ENCODE assay signal across 25 cellular contexts in genomic region chr1:223067914-223068313, GRCh38.
"Had no signal": no experiment of that assay in that cellular context is flagged by ENCODE, and none has a peak within 500 bp of the region (broad histone marks: within the 10 kb centered on the region; RNA-seq: fewer than 3 reads in every experiment).

No MANE protein-coding gene starts in this region.

- ATAC-seq: activated CD8-positive, alpha-beta T cell treated with anti-CD3 and anti-CD28 coated beads for 36 hours; activated naive CD4-positive, alpha-beta T cell treated with anti-CD3 and anti-CD28 coated beads, Interleukin-2, amount 50 U/mL, for 72 hours had no signal

- H3K4me3 ChIP-seq: SJCRH30, SK-N-MC had no signal

- DNase-seq: activated CD4-positive, alpha-beta T cell treated with anti-CD3 and anti-CD28 coated beads, Interleukin-2, amount 10 ng/mL, durations not matched to agents 24 days and 14 days; activated CD4-positive, alpha-beta T cell treated with anti-CD3 and anti-CD28 coated beads, Interleukin-2, amount 50 U/mL, for 4 hours; activated CD8-positive, alpha-beta T cell treated with anti-CD3 and anti-CD28 coated beads for 36 hours; activated gamma-delta T cell treated with Interleukin-2 at 50 U/mL for 16 hours; activated naive CD4-positive, alpha-beta T cell treated with anti-CD3 and anti-CD28 coated beads for 36 hours; activated T-cell treated with anti-CD3 and anti-CD28 coated beads, Interleukin-2, amount 50 U/mL, for 24 hours; amniotic stem cell; aorta; brain microvascular endothelial cell; central memory CD4-positive, alpha-beta T cell; NCI-H1048; NCI-H1105 treated with DMSO at 0.1 percent for 48 hours; NCI-H1436 treated with DMSO at 0.1 percent for 48 hours; NCI-H1694 treated with DMSO at 0.1 percent for 48 hours; NCI-H2029; NCI-H345; NCI-H524 treated with DMSO at 0.1 percent for 48 hours; OCI-M1; SHP77; SJCRH30; T1000; WERI-Rb-1 had no signal

- H3K36me3 ChIP-seq: brain microvascular endothelial cell, SJCRH30, WERI-Rb-1 had no signal

- H3K9me3 ChIP-seq: SJCRH30 had no signal

- H3K4me2 ChIP-seq: KMS-11 had no signal

- H3K4me1 ChIP-seq: SJCRH30 had no signal

- H3K9ac ChIP-seq: KMS-11 had no signal

- H3K27ac ChIP-seq: brain microvascular endothelial cell, KMS-11, SJCRH30, SK-N-MC, WERI-Rb-1 had no signal

- H3K27me3 ChIP-seq: brain microvascular endothelial cell, SJCRH30 had no signal
